In genomic region chr16:53435066-53435688, GRCh38 we compare ENCODE assay signal across 8 cellular contexts. TPM values are rescaled to one million over a fixed set of nuclear protein-coding genes. Genes with fewer than 3 reads are reported as not detected.
A peak's percentile ranks its signal among the peaks of the same experiment; 100 is the strongest.
DNase-seq lines count a peak whose midpoint lies in the region; ATAC-seq and TF ChIP-seq lines count a peak whose summit lies in the region.

No MANE protein-coding gene starts in this region.

- DNase-seq in AG04450 (ENCODE audit: low read depth, low spot score) = peak; percentile 70
- peak; percentile 68 for DNase-seq in NCI-H2196 (lab: John Stamatoyannopoulos, UW; ENCODE audit: unreplicated experiment)
- DNase-seq in activated CD4-positive, CD25-positive, alpha-beta regulatory T cell (lab: John Stamatoyannopoulos, UW) = peak in 3 of 4 experiments; percentile 36 to 45 (median 38)
- peak; percentile 71 for DNase-seq in cerebellum (ENCODE audit: low spot score)
- DNase-seq in kidney epithelial cell (ENCODE audit: low read depth) = peak; percentile 71
- DNase-seq in stimulated activated CD4-positive, alpha-beta T cell treated with anti-CD3 and anti-CD28 coated beads, Interleukin-15, amount 100 ng/mL, for 24 hours = peak; percentile 59

- H3K36me3 ChIP-seq in kidney epithelial cell (ENCODE audit: control insufficient read depth, insufficient read depth, low read length) = no peaks in the 10 kb centered on the region

- H3K27me3 ChIP-seq in AG04450 (ENCODE audit: control insufficient read depth, insufficient read depth, low read length) (peaks cover 2% of the 10 kb centered on the region), kidney epithelial cell (ENCODE audit: control insufficient read depth, insufficient read depth, low read length) (no peaks in the 10 kb centered on the region)

- H3K4me3 ChIP-seq in AG04450 (ENCODE audit: low read depth, low read length) = peak overlapping the region; percentile 96
- peak overlapping the region; percentile 99 for H3K4me3 ChIP-seq in kidney epithelial cell (ENCODE audit: low read depth, low read length)

- POLR2A ChIA-PET in AG04450 (lab: Yijun Ruan, JAX) = interaction anchor here (0.7 to 1.4 kb wide), 2 partner anchors 68 to 429 kb away, joined by 3 to 9 read pairs; partner anchors contain the start of gene AKTIP

- H3K9me3 ChIP-seq in AG04450 (ENCODE audit: control insufficient read depth, insufficient read depth, low read length) = peaks cover 5% of the 10 kb centered on the region; the same call in 1 of the 2 replicates

- CTCF ChIA-PET in AG04450 (lab: Charles Lee) = interaction anchor here (1.2 kb wide), 1 partner anchor 114 kb away, joined by 4 read pairs; no protein-coding TSS in a partner anchor

- H3K27ac ChIP-seq in AG04450 (ENCODE audit: low read depth, low read length) = peak overlapping the region; percentile 85

- no peak for TF ChIP-seq CTCF in AG04450 (IDR thresholded peaks at IDR 0.05; ENCODE audit: low read depth, low read length)
- TF ChIP-seq CTCF in kidney epithelial cell (IDR thresholded peaks at IDR 0.05; ENCODE audit: insufficient read depth, low read length, poor library complexity, severe bottlenecking) = no peak

- ATAC-seq in GM18868 (IDR thresholded peaks at IDR 0.05; ENCODE audit: unreplicated experiment) = peak; percentile 87
- ATAC-seq in HG03103 (IDR thresholded peaks at IDR 0.05; ENCODE audit: low read depth, unreplicated experiment) = peak; percentile 75

RNA-seq across cellular contexts. Expression of gene RBL2, which starts 0.9 kb away (rescaled TPM):
- polyA plus RNA-seq in AG04450 (2011; rRNA removed) = 33.8 and 44.6 TPM in 2 replicates
- polyA minus RNA-seq in AG04450 (2011; rRNA and poly(A)+ RNA removed) = 45.9 and 46.8 TPM in 2 replicates
- total RNA-seq in cerebellum (106 TPM), kidney epithelial cell (30.9 and 35.9 TPM in 2 replicates)

Comparison
In these comparisons a context has a peak if more than half of its experiments do, and no peak if none do; other contexts are left out.
1. Peak in every context shown above with its lines: DNase-seq, ATAC-seq, H3K4me3 ChIP-seq and H3K27ac ChIP-seq.